ENCODE assay signal across 24 cellular contexts in the genomic region with DNA sequence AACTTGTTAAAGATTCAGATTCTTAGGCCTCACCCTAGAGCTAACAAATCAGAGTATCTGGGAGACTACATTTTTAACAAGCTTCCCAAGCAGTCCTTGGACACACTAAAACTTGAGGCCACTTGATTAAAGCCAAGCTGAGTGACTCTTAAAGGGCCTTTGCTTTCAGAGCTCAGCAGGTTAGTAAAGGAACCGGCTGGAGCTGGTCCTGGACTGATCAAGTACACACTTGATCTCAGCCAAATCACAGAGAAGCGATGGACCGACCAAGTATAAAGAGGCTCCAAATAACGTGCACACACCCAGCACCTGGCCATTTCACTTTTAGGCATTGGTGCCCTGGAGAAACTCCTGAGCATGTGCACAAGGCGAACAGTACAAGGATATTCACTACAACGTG. TPM values are rescaled to one million over a fixed set of nuclear protein-coding genes. Genes with fewer than 3 reads are reported as not detected.
DNase-seq lines count a peak whose midpoint lies in the region; ATAC-seq, FAIRE-seq and TF ChIP-seq lines count a peak whose summit lies in the region.
"Had no signal": no experiment of that assay in that cellular context is flagged by ENCODE, and none has a peak within 500 bp of the region (broad histone marks: within the 10 kb centered on the region; RNA-seq: fewer than 3 reads in every experiment).

No MANE protein-coding gene starts in this region.

- H3K4me1 ChIP-seq in right atrium auricular region = peaks cover 0 to 7% of the 10 kb centered on the region in 2 donors
- peaks cover 9 to 31% of the 10 kb centered on the region in 2 experiments for H3K4me1 ChIP-seq in K562 (replicated peaks in 1 of 2; ENCODE audit: control insufficient read depth in 2 of 2, insufficient read depth in 2 of 2, low read length in 2 of 2)
- H3K4me1 ChIP-seq in psoas muscle = peaks cover 21% of the 10 kb centered on the region

- H2AFZ ChIP-seq in K562 (ENCODE audit: low read depth, low read length) = peak overlapping the region; percentile 74

- H3K4me1 Mint-ChIP-seq in activated naive CD4-positive, alpha-beta T cell treated with anti-CD3 and anti-CD28 coated beads, Interleukin-2, amount 10 ng/mL, durations not matched to agents 7 days and 5 days = peaks cover 6% of the 10 kb centered on the region

- H3K27ac ChIP-seq in right atrium auricular region (no peak overlapping the region), K562 (ENCODE audit: extremely low read depth, low read depth, low read length) (no peak overlapping the region), psoas muscle (peak overlapping the region; percentile 74)
- H3K27ac ChIP-seq: BLaER1 had no signal

- peaks cover 1% of the 10 kb centered on the region for H3K36me3 Mint-ChIP-seq in activated naive CD4-positive, alpha-beta T cell treated with anti-CD3 and anti-CD28 coated beads, Interleukin-2, amount 10 ng/mL, durations not matched to agents 7 days and 5 days
- H3K36me3 Mint-ChIP-seq: CD4-positive, CD25-positive, alpha-beta regulatory T cell had no signal

- H3K36me3 ChIP-seq in right atrium auricular region = no peaks in the 10 kb centered on the region
- H3K36me3 ChIP-seq in K562 (ENCODE audit: control insufficient read depth, insufficient read depth, low read length) = no peaks in the 10 kb centered on the region
- no peaks in the 10 kb centered on the region for H3K36me3 ChIP-seq in psoas muscle (ENCODE audit: insufficient read depth in 1 of 2, low read depth in 1 of 2)
- H3K36me3 ChIP-seq: BLaER1, HAP-1, MG63 had no signal

- 52% methylated on average over 6 of the region's 6 CpGs for WGBS in K562 (ENCODE audit: insufficient coverage, low coverage, missing lambda C conversion rate)
- WGBS in psoas muscle, 3 donors = 26 to 44% (median 27%) methylated on average over 6 of the region's 6 CpGs

- H3K9ac ChIP-seq in K562 (ENCODE audit: insufficient read depth in 1 of 2, low read depth in 2 of 2, low read length in 2 of 2) = no peak overlapping the region
- H3K9ac ChIP-seq: BLaER1, SK-N-SH had no signal

- no peak for TF ChIP-seq RAD21 in K562 (CRISPR knock-in tag; conservative IDR thresholded peaks at IDR 0.05 in 1 of 2, IDR thresholded peaks at IDR 0.05 in 1 of 2)

- DNase-seq in right atrium auricular region (ENCODE audit: low spot score) = peak; percentile 54
- no peak for DNase-seq in Right ventricle myocardium superior
- DNase-seq in K562 (ENCODE audit: extremely low read depth in 1 of 4, low spot score in 3 of 4) = no peak
- no peak for DNase-seq in psoas muscle
- DNase-seq in activated naive CD4-positive, alpha-beta T cell treated with anti-CD3 and anti-CD28 coated beads, Interleukin-2, amount 10 ng/mL, durations not matched to agents 7 days and 5 days = no peak
- DNase-seq: CD4-positive, CD25-positive, alpha-beta regulatory T cell; DMS153; EL; GDM1; GOT3; HFFc6; KG1; MG63; NCI-H1694; NCI-H2029 treated with DMSO at 0.1 percent for 48 hours; NCI-H69; SK-N-SH had no signal

- FAIRE-seq in K562 (lab: Jason Lieb, UNC) = no peak
- FAIRE-seq: A204.1, GM12878, RCC 7860 had no signal

- H3K27me3 ChIP-seq in right atrium auricular region (no peaks in the 10 kb centered on the region), K562 (ENCODE audit: control insufficient read depth in 2 of 2, insufficient read depth in 2 of 2, low read length in 2 of 2) (no peaks in the 10 kb centered on the region), psoas muscle (ENCODE audit: insufficient read depth in 3 of 3, low read length in 2 of 3) (no peaks in the 10 kb centered on the region)
- H3K27me3 ChIP-seq: BLaER1 had no signal

- no peak for TF ChIP-seq POLR2A in K562 (conservative IDR thresholded peaks at IDR 0.05)

- TF ChIP-seq CTCF in right atrium auricular region (IDR thresholded peaks at IDR 0.05) (no peak), K562 (IDR thresholded peaks at IDR 0.05 in 2 of 3, conservative IDR thresholded peaks at IDR 0.05 in 1 of 3; ENCODE audit: insufficient read depth in 2 of 3, low read depth in 1 of 3, low read length in 3 of 3) (no peak), psoas muscle (IDR thresholded peaks at IDR 0.05) (no peak)

- H3K27ac Mint-ChIP-seq in activated naive CD4-positive, alpha-beta T cell treated with anti-CD3 and anti-CD28 coated beads, Interleukin-2, amount 10 ng/mL, durations not matched to agents 7 days and 5 days = no peak overlapping the region
- H3K27ac Mint-ChIP-seq: CD4-positive, CD25-positive, alpha-beta regulatory T cell; HFFc6 had no signal

- no peaks in the 10 kb centered on the region for H3K79me2 ChIP-seq in K562 (ENCODE audit: control insufficient read depth, insufficient read depth, low read length)

- CTCF ChIA-PET in K562 (lab: Yijun Ruan, JAX; ENCODE audit: low intra/inter-chr PET ratio) = no interaction called here
- CTCF ChIA-PET in activated naive CD4-positive, alpha-beta T cell treated with anti-CD3 and anti-CD28 coated beads, Interleukin-2, amount 10 ng/mL, durations not matched to agents 7 days and 5 days (lab: Charles Lee) = no interaction called here

- TF ChIP-seq EP300 in K562 (IDR thresholded peaks at IDR 0.05; ENCODE audit: low read length) = no peak

- no peaks in the 10 kb centered on the region for H4K20me1 ChIP-seq in K562 (replicated peaks; ENCODE audit: control insufficient read depth, insufficient read depth, low read length)
- H4K20me1 ChIP-seq: BLaER1 had no signal

- intact Hi-C loops in Right ventricle myocardium superior (cut with DNase I) (no loop called here), K562 (cut with micrococcal nuclease) (no loop called here), psoas muscle (cut with DNase I) (no loop called here)

- in situ Hi-C loops in K562 (cut with MboI) = no loop called here

- H3K4me3 ChIP-seq in right atrium auricular region (no peak overlapping the region), K562 (no peak overlapping the region), psoas muscle (no peak overlapping the region)
- H3K4me3 ChIP-seq: BLaER1, GM12878, HAP-1, MG63 had no signal

- ATAC-seq in Right ventricle myocardium superior (ENCODE audit: poor library complexity) = no peak
- no peak for ATAC-seq in K562
- peak in 3 of 4 donors; percentile 33 to 52 (median 47) for ATAC-seq in psoas muscle
- no peak for ATAC-seq in HG03135 (IDR thresholded peaks at IDR 0.05; ENCODE audit: unreplicated experiment)
- no peak for ATAC-seq in GM21528 (IDR thresholded peaks at IDR 0.05; ENCODE audit: low FRiP score, unreplicated experiment)
- ATAC-seq: GM12878 had no signal

- no peaks in the 10 kb centered on the region for H3K9me1 ChIP-seq in K562 (ENCODE audit: control insufficient read depth, insufficient read depth, low read length)

- H3K4me2 ChIP-seq in K562 (ENCODE audit: insufficient read depth, low read length) = no peak overlapping the region
- H3K4me2 ChIP-seq: BLaER1, SK-N-SH had no signal

- H3K9me3 ChIP-seq in right atrium auricular region = no peaks in the 10 kb centered on the region
- H3K9me3 ChIP-seq in K562 (replicated peaks; ENCODE audit: control insufficient read depth, insufficient read depth, low read depth, low read length) = no peaks in the 10 kb centered on the region
- peaks cover 6% of the 10 kb centered on the region for H3K9me3 ChIP-seq in psoas muscle
- H3K9me3 ChIP-seq: BLaER1, SK-N-SH had no signal

- POLR2A ChIA-PET in K562 (lab: Yijun Ruan, JAX) = interaction anchor here (0.9 to 1.6 kb wide), 3 partner anchors 17 to 70 kb away, joined by 3 to 6 read pairs (median 4); a partner anchor contains a TSS

- peaks cover 9% of the 10 kb centered on the region for H3K9me3 Mint-ChIP-seq in activated naive CD4-positive, alpha-beta T cell treated with anti-CD3 and anti-CD28 coated beads, Interleukin-2, amount 10 ng/mL, durations not matched to agents 7 days and 5 days

- BruUV-seq in K562 (replicated peaks; lab: Mats Ljungman, UMichigan) = no TSS peak

- H3K4me3 Mint-ChIP-seq in activated naive CD4-positive, alpha-beta T cell treated with anti-CD3 and anti-CD28 coated beads, Interleukin-2, amount 10 ng/mL, durations not matched to agents 7 days and 5 days = no peak overlapping the region
- H3K4me3 Mint-ChIP-seq: CD4-positive, CD25-positive, alpha-beta regulatory T cell; HFFc6 had no signal

- H3K27me3 Mint-ChIP-seq in activated naive CD4-positive, alpha-beta T cell treated with anti-CD3 and anti-CD28 coated beads, Interleukin-2, amount 10 ng/mL, durations not matched to agents 7 days and 5 days = peaks cover 41% of the 10 kb centered on the region

RNA-seq across cellular contexts. Expression of a gene that starts 12.9 kb away (rescaled TPM):
- total RNA-seq in right atrium auricular region (10 to 100 TPM in 1 of 2 donors, 1 to 10 TPM in 1; 7.3 to 30.2 TPM), Right ventricle myocardium superior (6.8 TPM), K562 (2014; rRNA removed) (1.8 and 3.3 TPM in 2 replicates), K562 (2014; rRNA removed; fragmentation: Illumina TruSeq; extraction: Trizol) (4.4 and 4.6 TPM in 2 replicates), K562 (2015; rRNA removed; fragmentation: Illumina TruSeq; extraction: Trizol) (1.1 and 1.3 TPM in 2 replicates), K562 (2021) (2.7 and 4.1 TPM in 2 replicates), psoas muscle (10 to 100 TPM in 3 of 4 donors, 1 to 10 TPM in 1; 9.2 to 23.4 (median 16.5) TPM)
- total RNA-seq in K562 (2011; cell fraction: chromatin; rRNA removed; ENCODE audit: low replicate concordance) = 3.2 and 5.4 TPM in 2 replicates
- total RNA-seq in K562 (2011; cell fraction: nucleolus; rRNA removed) = 2.3 and 3.0 TPM in 2 replicates
- 1.7 and 2.9 TPM in 2 replicates for total RNA-seq in K562 (2011; cell fraction: nucleoplasm; rRNA removed)
- polyA plus RNA-seq in K562 (2011; rRNA removed) (1.0 and 6.1 TPM in 2 replicates), K562 (2014; fragmentation: Illumina TruSeq; extraction: Trizol) (3.5 and 4.4 TPM in 2 replicates), K562 (2014; fragmentation: Nextera tagmentation; extraction: Ambion mirVana) (1 to 10 TPM; 5.2 to 5.6 TPM), K562 (2014; rRNA removed) (2.9 and 4.5 TPM in 2 replicates), psoas muscle (10 to 100 TPM; 10.7 to 17.5 (median 13.8) TPM)
- polyA plus RNA-seq in K562 (2011; cell fraction: cytosol; rRNA removed) = 0.34 and 2.9 TPM in 2 replicates
- 1.5 and 9.2 TPM in 2 replicates for polyA plus RNA-seq in K562 (2011; cell fraction: nucleus; rRNA removed)
- 2.7 and 34.9 TPM in 2 replicates for polyA plus RNA-seq in K562 (2012)
- 0.35 and 2.2 TPM in 2 replicates for polyA minus RNA-seq in K562 (2011; rRNA and poly(A)+ RNA removed)
- 1.0 TPM in 1 of 2 replicates, not detected in the other for polyA minus RNA-seq in K562 (2011; cell fraction: cytosol; rRNA and poly(A)+ RNA removed)
- 0.54 and 4.1 TPM in 2 replicates for polyA minus RNA-seq in K562 (2011; cell fraction: nucleus; rRNA and poly(A)+ RNA removed)

RNA-seq across cellular contexts. Expression of a gene that starts 27.5 kb away (rescaled TPM):
- total RNA-seq in right atrium auricular region (100 to 1,000 TPM; 116 to 206 TPM), Right ventricle myocardium superior (158 TPM), K562 (2014; rRNA removed) (89.1 and 90.4 TPM in 2 replicates), K562 (2014; rRNA removed; fragmentation: Illumina TruSeq; extraction: Trizol) (97.6 and 107 TPM in 2 replicates), K562 (2015; rRNA removed; fragmentation: Illumina TruSeq; extraction: Trizol) (87.4 and 93.4 TPM in 2 replicates), K562 (2021) (75.8 and 77.3 TPM in 2 replicates), psoas muscle (100 to 1,000 TPM; 133 to 193 (median 157) TPM)
- total RNA-seq in K562 (2011; cell fraction: chromatin; rRNA removed; ENCODE audit: low replicate concordance) = 36.3 and 67.9 TPM in 2 replicates
- total RNA-seq in K562 (2011; cell fraction: nucleolus; rRNA removed) = 28.7 and 30.3 TPM in 2 replicates
- 50.4 and 78.1 TPM in 2 replicates for total RNA-seq in K562 (2011; cell fraction: nucleoplasm; rRNA removed)
- polyA plus RNA-seq in K562 (2011; rRNA removed) (91.7 and 106 TPM in 2 replicates), K562 (2014; fragmentation: Illumina TruSeq; extraction: Trizol) (89.5 and 94.1 TPM in 2 replicates), K562 (2014; fragmentation: Nextera tagmentation; extraction: Ambion mirVana) (10 to 100 TPM; 19.4 to 27.2 TPM), K562 (2014; rRNA removed) (73.6 and 74.9 TPM in 2 replicates), psoas muscle (100 to 1,000 TPM in 1 of 3 donors, 10 to 100 TPM in 2; 93.5 to 170 (median 98.9) TPM)
- 42.8 and 47.8 TPM in 2 replicates for polyA plus RNA-seq in K562 (2011; cell fraction: cytosol; rRNA removed)
- 32.2 and 50.2 TPM in 2 replicates for polyA plus RNA-seq in K562 (2011; cell fraction: nucleus; rRNA removed)
- 58.8 and 59.6 TPM in 2 replicates for polyA plus RNA-seq in K562 (2012)
- polyA minus RNA-seq in K562 (2011; rRNA and poly(A)+ RNA removed) = 134 and 142 TPM in 2 replicates
- polyA minus RNA-seq in K562 (2011; cell fraction: cytosol; rRNA and poly(A)+ RNA removed) = 66.7 and 84.5 TPM in 2 replicates
- polyA minus RNA-seq in K562 (2011; cell fraction: nucleus; rRNA and poly(A)+ RNA removed) = 32.2 and 51.5 TPM in 2 replicates

Comparison
In these comparisons a context has a peak if more than half of its experiments do, and no peak if none do; other contexts are left out.
1. ATAC-seq: peak in psoas muscle (3 of 4); none in Right ventricle myocardium superior (single experiment), K562 (single experiment), HG03135 (single experiment) and GM21528 (single experiment).